2 cellular contexts compared by ENCODE assay signal in genomic region chr16:85686912-85687591, GRCh38.
TF ChIP-seq lines count a peak whose summit lies in the region.

No MANE protein-coding gene starts in this region.

TF ChIP-seq in WTC11, 78 proteins besides CTCF, POLR2A, EP300 and RAD21:
- TF ChIP-seq ZNF671 (CRISPR knock-in tag; IDR thresholded peaks at IDR 0.05): no peak
- no peak for TF ChIP-seq ZNF425 (CRISPR knock-in tag; conservative IDR thresholded peaks at IDR 0.05)
- no peak for TF ChIP-seq PRDM15 (CRISPR knock-in tag; IDR thresholded peaks at IDR 0.05)
- peak; percentile 46; the same call in 1 of the 2 replicates for TF ChIP-seq ZNF121 (CRISPR knock-in tag; IDR thresholded peaks at IDR 0.05)

TF ChIP-seq in HepG2, 621 proteins besides CTCF, POLR2A, EP300 and RAD21 (continued from another document):
- TF ChIP-seq ZNF160 (CRISPR knock-in tag; IDR thresholded peaks at IDR 0.05) (peak; percentile 69; the same call in 1 of the 2 replicates), ZNF770 (CRISPR knock-in tag; IDR thresholded peaks at IDR 0.05) (peak; percentile 69; the same call in 1 of the 2 replicates), REST (IDR thresholded peaks at IDR 0.05; ENCODE audit: borderline replicate concordance in 1 of 2, low read depth in 1 of 2, low read length in 2 of 2) (no peak), ZNF207 (IDR thresholded peaks at IDR 0.05; ENCODE audit: borderline replicate concordance) (no peak)
TF ChIP-seq in HepG2: peak in this region for 3.
